ENCODE assay signal across 8 cellular contexts in the genomic region with DNA sequence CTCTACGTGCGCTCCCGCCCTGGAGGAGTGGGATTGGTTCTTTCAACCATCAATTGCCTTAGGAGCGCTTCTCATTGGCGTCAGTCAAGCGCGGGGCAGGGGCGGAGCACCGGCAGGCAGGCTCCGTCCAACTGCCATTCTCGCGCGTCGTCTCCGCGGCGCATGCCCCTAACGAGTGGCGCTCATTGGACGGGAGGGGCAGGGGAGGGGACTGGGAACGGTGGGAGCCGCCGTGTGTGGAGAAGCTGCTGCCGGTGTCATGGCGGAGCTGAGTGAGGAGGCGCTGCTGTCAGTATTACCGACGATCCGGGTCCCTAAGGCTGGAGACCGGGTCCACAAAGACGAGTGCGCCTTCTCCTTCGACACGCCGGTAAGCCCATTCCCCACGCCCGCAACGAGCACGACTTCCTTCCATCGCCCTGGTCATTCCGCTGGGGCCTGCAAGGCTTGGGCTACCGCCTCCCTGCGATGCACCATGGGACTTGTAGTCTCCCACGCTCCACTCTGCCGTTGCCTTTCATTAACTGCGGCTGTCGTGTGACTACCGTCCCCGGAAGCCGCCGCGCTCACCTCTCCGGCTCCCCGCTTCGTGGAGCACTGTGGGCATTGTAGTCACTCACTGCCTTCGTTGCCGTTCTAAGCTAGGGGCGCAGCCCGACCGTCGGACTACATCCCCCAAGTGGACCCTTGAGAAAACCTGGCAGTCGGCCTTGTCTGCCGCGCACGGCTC.
DNase-seq lines count a peak whose midpoint lies in the region; ATAC-seq and TF ChIP-seq lines count a peak whose summit lies in the region.

Gene USP5, plus strand, starts transcription at position 230 of the 730 bp plus-strand sequence. Its CDS starts 30 bp downstream, at position 260.

- no peak for TF ChIP-seq CTCF in AG09319 (IDR thresholded peaks at IDR 0.05; ENCODE audit: low read depth, low read length)

- DNase-seq in AG09319 (ENCODE audit: extremely low read depth, low read depth) (peak; percentile 99), NCI-H446 treated with DMSO at 0.1 percent for 48 hours (lab: John Stamatoyannopoulos, UW) (peak; percentile 99), cerebellar cortex (ENCODE audit: low spot score) (peak; percentile 100), iris pigment epithelial cell (ENCODE audit: low read depth) (peak; percentile 100)
- DNase-seq in stimulated activated CD4-positive, alpha-beta T cell treated with anti-CD3 and anti-CD28 coated beads, Interleukin-12 subunit alpha, Interleukin-12 subunit beta, amount 100 ng/mL, for 4 hours, result peak; percentile 95

- ATAC-seq in GM19035 (IDR thresholded peaks at IDR 0.05; ENCODE audit: unreplicated experiment), result peak; percentile 73
- ATAC-seq in HG03354 (IDR thresholded peaks at IDR 0.05; ENCODE audit: poor library complexity, severe bottlenecking, unreplicated experiment), result peak; percentile 79
- ATAC-seq in activated CD4-positive, CD25-positive, alpha-beta regulatory T cell treated with anti-CD3 and anti-CD28 coated beads, Interleukin-2, amount 50 U/mL, for 24 hours, result peak; percentile 80 to 82

Comparison
In these comparisons a context has a peak if more than half of its experiments do, and no peak if none do; other contexts are left out.
1. Peak in every context shown above with its lines: DNase-seq and ATAC-seq.